Comparison of ENCODE assay signal across 9 cellular contexts in genomic region chr16:90022209-90023077, GRCh38. TPM values are rescaled to one million over a fixed set of nuclear protein-coding genes. Genes with fewer than 3 reads are reported as not detected.
DNase-seq lines count a peak whose midpoint lies in the region; ATAC-seq and TF ChIP-seq lines count a peak whose summit lies in the region.
"Had no signal": no experiment of that assay in that cellular context is flagged by ENCODE, and none has a peak within 500 bp of the region (broad histone marks: within the 10 kb centered on the region; RNA-seq: fewer than 3 reads in every experiment).

No MANE protein-coding gene starts in this region.

- peak; percentile 83 for ATAC-seq in T-cell (replicated peaks in 1 of 4)

- H3K9me3 ChIP-seq in right atrium auricular region = no peaks in the 10 kb centered on the region
- H3K9me3 ChIP-seq in vagina = no peaks in the 10 kb centered on the region

- peaks cover 0 to 7% of the 10 kb centered on the region in 2 donors for H3K27me3 Mint-ChIP-seq in T-cell

- H3K4me3 Mint-ChIP-seq in T-cell = peak overlapping the region; percentile 73 to 77 (median 74)

- H3K4me1 Mint-ChIP-seq in T-cell = peaks cover 15 to 38% (median 27%) of the 10 kb centered on the region in 3 donors

- H3K36me3 Mint-ChIP-seq in T-cell = no peaks in the 10 kb centered on the region

- H3K36me3 ChIP-seq in right atrium auricular region (no peaks in the 10 kb centered on the region), rectal smooth muscle tissue (ENCODE audit: control insufficient read depth, insufficient read depth, low read length) (no peaks in the 10 kb centered on the region), vagina (no peaks in the 10 kb centered on the region)

- intact Hi-C loops in vagina (cut with DNase I) = no loop called here

- peak overlapping the region; percentile 7 for H3K9ac ChIP-seq in rectal smooth muscle tissue (ENCODE audit: low read length)

- H3K4me3 ChIP-seq in right atrium auricular region (peak overlapping the region; percentile 59 to 80), rectal smooth muscle tissue (ENCODE audit: low read length) (peak overlapping the region; percentile 77), vagina (peak overlapping the region; percentile 59 to 88)

- H3K27ac Mint-ChIP-seq in T-cell = peak overlapping the region; percentile 15 to 66

- CTCF ChIA-PET in T-cell (lab: Charles Lee) = no interaction called here

- TF ChIP-seq CTCF in right atrium auricular region (IDR thresholded peaks at IDR 0.05) = no peak
- no peak for TF ChIP-seq CTCF in vagina (IDR thresholded peaks at IDR 0.05)

- H3K27ac ChIP-seq in right atrium auricular region (peak overlapping the region; percentile 48 to 76), rectal smooth muscle tissue (ENCODE audit: low read depth, low read length) (peak overlapping the region; percentile 33), vagina (peak overlapping the region; percentile 63)

- DNase-seq in DMS114 treated with DMSO at 0.1 percent for 48 hours (lab: John Stamatoyannopoulos, UW; ENCODE audit: unreplicated experiment) = peak; percentile 78
- DNase-seq in H4 (ENCODE audit: low spot score) = peak; percentile 91
- DNase-seq in NCI-H1105 treated with DMSO at 0.1 percent for 48 hours (lab: John Stamatoyannopoulos, UW) = peak; percentile 76
- peak; percentile 32 to 81 (median 62) for DNase-seq in T-cell
- DNase-seq in amygdala (lab: John Stamatoyannopoulos, UW) = peak; percentile 27 to 92 (median 78)
- peak; percentile 90 for DNase-seq in right atrium auricular region (ENCODE audit: low spot score)
- DNase-seq in vagina (ENCODE audit: extremely low spot score in 2 of 2) = no peak

- no peaks in the 10 kb centered on the region for H3K9me3 Mint-ChIP-seq in T-cell

- no peak for TF ChIP-seq POLR2A in vagina (IDR thresholded peaks at IDR 0.05)

- H3K4me1 ChIP-seq in right atrium auricular region (peaks cover 0 to 34% of the 10 kb centered on the region in 2 donors), rectal smooth muscle tissue (ENCODE audit: control insufficient read depth, insufficient read depth, low read length) (peaks cover 4% of the 10 kb centered on the region), vagina (peaks cover 39% of the 10 kb centered on the region)

- POLR2A ChIA-PET in T-cell (lab: Charles Lee) = no interaction called here

- H3K27me3 ChIP-seq in right atrium auricular region (no peaks in the 10 kb centered on the region), rectal smooth muscle tissue (ENCODE audit: control insufficient read depth, insufficient read depth, low read length) (no peaks in the 10 kb centered on the region), vagina (no peaks in the 10 kb centered on the region)

RNA-seq across cellular contexts. Expression of gene DBNDD1, which starts 3.2 kb away (rescaled TPM):
- total RNA-seq in H4 (2014; rRNA removed; shearing (Covaris generic)) = 8.7 and 11.7 TPM in 2 replicates
- total RNA-seq in T-cell (1 to 10 TPM in 2 of 5 donors, under 1 TPM in 3; 0.70 to 3.6 (median 0.88) TPM), right atrium auricular region (1 to 10 TPM; 2.9 to 6.2 TPM), vagina (8.1 TPM)

RNA-seq across cellular contexts. Expression of gene PRDM7, which starts 54.7 kb away (rescaled TPM):
- not detected in 2 replicates for total RNA-seq in H4 (2014; rRNA removed; shearing (Covaris generic))
- not detected for total RNA-seq in T-cell
- total RNA-seq in right atrium auricular region = not detected
- not detected for total RNA-seq in vagina
- total RNA-seq: temporal lobe had no signal

Comparison
In these comparisons a context has a peak if more than half of its experiments do, and no peak if none do; other contexts are left out.
1. DNase-seq: peak in DMS114 treated with DMSO at 0.1 percent for 48 hours (single experiment), H4 (single experiment), NCI-H1105 treated with DMSO at 0.1 percent for 48 hours (single experiment), T-cell (34 of 34), amygdala (56 of 56) and right atrium auricular region (single experiment); none in vagina (0 of 2).
2. Peak in every context shown above with its lines, with median percentiles within 50 percentile points of each other: H3K27ac ChIP-seq and H3K4me3 ChIP-seq.